ENCODE assay signal across 14 cellular contexts in genomic region chr12:133190176-133190575, GRCh38. TPM values are rescaled to one million over a fixed set of nuclear protein-coding genes. Genes with fewer than 3 reads are reported as not detected.
DNase-seq lines count a peak whose midpoint lies in the region; ATAC-seq and TF ChIP-seq lines count a peak whose summit lies in the region.
"Had no signal": no experiment of that assay in that cellular context is flagged by ENCODE, and none has a peak within 500 bp of the region (broad histone marks: within the 10 kb centered on the region; RNA-seq: fewer than 3 reads in every experiment).

No MANE protein-coding gene starts in this region.

- POLR2A ChIA-PET in PC-3 (lab: Charles Lee; ENCODE audit: unreplicated experiment) = no interaction called here

- no peak overlapping the region for H3K4me2 ChIP-seq in BLaER1 treated with 17β-estradiol and CSF1 and Interleukin-3, amounts not matched to agents 10 nM and 100 nM
- no peak overlapping the region for H3K4me2 ChIP-seq in PC-3 (ENCODE audit: low read length)

- H3K36me3 Mint-ChIP-seq in endodermal cell (ENCODE audit: low read depth) = peaks cover 100% of the 10 kb centered on the region
- peaks cover 100% of the 10 kb centered on the region in 2 donors for H3K36me3 Mint-ChIP-seq in stimulated activated naive B cell treated with anti-CD40 and anti-IgM and Interleukin-4, amounts not matched to agents 10 μg/mL and 1 μg/mL and 100 μg/mL, for 72 hours

- no peak overlapping the region for H2AFZ ChIP-seq in PC-3 (ENCODE audit: low read length)
- H2AFZ ChIP-seq: GM23248 had no signal

- H3K4me3 ChIP-seq in BLaER1 treated with 17β-estradiol and CSF1 and Interleukin-3, amounts not matched to agents 10 nM and 100 nM = peak overlapping the region in 8 of 10 experiments; percentile 16 to 41 (median 31); a peak in 13 of 20 replicates
- H3K4me3 ChIP-seq in PC-3 (ENCODE audit: low read length) (no peak overlapping the region), endodermal cell (ENCODE audit: low read length) (peak overlapping the region; percentile 53), ascending aorta (peak overlapping the region in 1 of 2 donors; percentile 5)
- H3K4me3 ChIP-seq: GM23248 had no signal

- no peak overlapping the region for H3K9ac ChIP-seq in BLaER1 treated with 17β-estradiol and CSF1 and Interleukin-3, amounts not matched to agents 10 nM and 100 nM
- H3K9ac ChIP-seq in PC-3 (ENCODE audit: low read length) = no peak overlapping the region
- no peak overlapping the region for H3K9ac ChIP-seq in endodermal cell (ENCODE audit: extremely low read depth, low read length, poor library complexity, severe bottlenecking)
- H3K9ac ChIP-seq: GM23248 had no signal

- intact Hi-C loops in PC-3 (cut with micrococcal nuclease) = no loop called here
- intact Hi-C loops in ascending aorta (cut with DNase I) = no loop called here

- no peaks in the 10 kb centered on the region for H3K4me1 ChIP-seq in BLaER1 treated with 17β-estradiol and CSF1 and Interleukin-3, amounts not matched to agents 10 nM and 100 nM
- H3K4me1 ChIP-seq in PC-3 (ENCODE audit: insufficient read depth, low read length) (no peaks in the 10 kb centered on the region), endodermal cell (ENCODE audit: control insufficient read depth, insufficient read depth, low read length) (no peaks in the 10 kb centered on the region), ascending aorta (no peaks in the 10 kb centered on the region)
- H3K4me1 ChIP-seq: BE2C had no signal

- H3K4me3 Mint-ChIP-seq in endodermal cell = no peak overlapping the region
- no peak overlapping the region for H3K4me3 Mint-ChIP-seq in stimulated activated naive B cell treated with anti-CD40 and anti-IgM and Interleukin-4, amounts not matched to agents 10 μg/mL and 1 μg/mL and 100 μg/mL, for 72 hours

- no peaks in the 10 kb centered on the region for H3K9me2 ChIP-seq in PC-3 (replicated peaks; ENCODE audit: low read length)

- CTCF ChIA-PET in PC-3 (lab: Charles Lee) = no interaction called here

- BruUV-seq in PC-3 (replicated peaks; lab: Mats Ljungman, UMichigan) = no TSS peak

- no peaks in the 10 kb centered on the region for H3K4me1 Mint-ChIP-seq in endodermal cell
- peaks cover 5 to 7% of the 10 kb centered on the region in 2 donors for H3K4me1 Mint-ChIP-seq in stimulated activated naive B cell treated with anti-CD40 and anti-IgM and Interleukin-4, amounts not matched to agents 10 μg/mL and 1 μg/mL and 100 μg/mL, for 72 hours

- TF ChIP-seq CTCF in PC-3 (conservative IDR thresholded peaks at IDR 0.05; ENCODE audit: low read depth, low read length) (no peak), endodermal cell (conservative IDR thresholded peaks at IDR 0.05) (no peak), ascending aorta (IDR thresholded peaks at IDR 0.05) (no peak)

- ATAC-seq in PC-3 = no peak
- no peak for ATAC-seq in stimulated activated naive B cell treated with anti-CD40 and anti-IgM and Interleukin-4, amounts not matched to agents 10 μg/mL and 1 μg/mL and 100 μg/mL, for 72 hours (replicated peaks)
- ATAC-seq: HCT116, HepG2 had no signal

- peaks cover 100% of the 10 kb centered on the region in 11 experiments for H3K36me3 ChIP-seq in BLaER1 treated with 17β-estradiol and CSF1 and Interleukin-3, amounts not matched to agents 10 nM and 100 nM
- H3K36me3 ChIP-seq in PC-3 (ENCODE audit: low read depth, low read length) = no peaks in the 10 kb centered on the region
- peaks cover 100% of the 10 kb centered on the region for H3K36me3 ChIP-seq in endodermal cell (ENCODE audit: control insufficient read depth, insufficient read depth, low read length)
- H3K36me3 ChIP-seq in ascending aorta = peaks cover 99 to 100% of the 10 kb centered on the region in 2 donors

- no peaks in the 10 kb centered on the region for H3K79me2 ChIP-seq in PC-3 (ENCODE audit: low read length)

- no peak overlapping the region for H3K27ac ChIP-seq in BLaER1 treated with 17β-estradiol and CSF1 and Interleukin-3, amounts not matched to agents 10 nM and 100 nM
- no peak overlapping the region for H3K27ac ChIP-seq in PC-3 (ENCODE audit: low read length)
- H3K27ac ChIP-seq in endodermal cell (ENCODE audit: low read depth, low read length) = no peak overlapping the region
- no peak overlapping the region for H3K27ac ChIP-seq in ascending aorta
- H3K27ac ChIP-seq: GM23248 had no signal

- H4K20me1 ChIP-seq in BLaER1 treated with 17β-estradiol and CSF1 and Interleukin-3, amounts not matched to agents 10 nM and 100 nM = no peaks in the 10 kb centered on the region
- no peaks in the 10 kb centered on the region for H4K20me1 ChIP-seq in PC-3 (ENCODE audit: low read length)

- no peaks in the 10 kb centered on the region for H3K27me3 Mint-ChIP-seq in endodermal cell (ENCODE audit: insufficient read depth)
- no peaks in the 10 kb centered on the region for H3K27me3 Mint-ChIP-seq in stimulated activated naive B cell treated with anti-CD40 and anti-IgM and Interleukin-4, amounts not matched to agents 10 μg/mL and 1 μg/mL and 100 μg/mL, for 72 hours

- H3K9me3 ChIP-seq in BLaER1 treated with 17β-estradiol and CSF1 and Interleukin-3, amounts not matched to agents 10 nM and 100 nM (replicated peaks in 1 of 11) = peaks cover 100% of the 10 kb centered on the region in 11 experiments
- H3K9me3 ChIP-seq in PC-3 (ENCODE audit: low read length) (no peaks in the 10 kb centered on the region), endodermal cell (ENCODE audit: control insufficient read depth, low read length) (peaks cover 100% of the 10 kb centered on the region), ascending aorta (peaks cover 94 to 100% of the 10 kb centered on the region in 2 donors)

- H3F3A ChIP-seq in PC-3 (ENCODE audit: low read length, unreplicated experiment) = no peaks in the 10 kb centered on the region

- DNase-seq in PC-3 = peak; percentile 2
- DNase-seq in endodermal cell = no peak
- DNase-seq in stimulated activated naive B cell treated with anti-CD40 and anti-IgM and Interleukin-4, amounts not matched to agents 10 μg/mL and 1 μg/mL and 100 μg/mL, for 72 hours = no peak
- no peak for DNase-seq in NCI-H1417 (lab: John Stamatoyannopoulos, UW)
- no peak for DNase-seq in ascending aorta (ENCODE audit: low spot score in 2 of 2)
- no peak for DNase-seq in NAMALWA (ENCODE audit: low spot score)
- DNase-seq: BE2C, GM23248 had no signal

- no peaks in the 10 kb centered on the region for H3K27me3 ChIP-seq in BLaER1 treated with 17β-estradiol and CSF1 and Interleukin-3, amounts not matched to agents 10 nM and 100 nM
- H3K27me3 ChIP-seq in PC-3 (ENCODE audit: low read length) (no peaks in the 10 kb centered on the region), endodermal cell (ENCODE audit: control insufficient read depth, insufficient read depth, low read length, poor library complexity, severe bottlenecking) (no peaks in the 10 kb centered on the region), ascending aorta (no peaks in the 10 kb centered on the region)
- H3K27me3 ChIP-seq: BE2C had no signal

- 100% methylated on average over 2 of the region's 2 CpGs; no CpG with 5 or more reads in 1 of the 2 experiments for WGBS in endodermal cell (ENCODE audit: insufficient coverage in 1 of 2, insufficient read length in 1 of 2), 2 experiments

- no peak overlapping the region for H3K27ac Mint-ChIP-seq in endodermal cell
- H3K27ac Mint-ChIP-seq in stimulated activated naive B cell treated with anti-CD40 and anti-IgM and Interleukin-4, amounts not matched to agents 10 μg/mL and 1 μg/mL and 100 μg/mL, for 72 hours = peak overlapping the region; percentile 59

- peaks cover 96% of the 10 kb centered on the region for H3K9me3 Mint-ChIP-seq in endodermal cell
- H3K9me3 Mint-ChIP-seq in stimulated activated naive B cell treated with anti-CD40 and anti-IgM and Interleukin-4, amounts not matched to agents 10 μg/mL and 1 μg/mL and 100 μg/mL, for 72 hours = peaks cover 38 to 42% of the 10 kb centered on the region in 2 donors

RNA-seq across cellular contexts. Expression of gene ZNF268, which starts 8.9 kb away (rescaled TPM):
- total RNA-seq in PC-3 (2014; rRNA removed) = 0.40 and 1.1 TPM in 2 replicates
- 10 to 100 TPM; 26.4 to 39.5 TPM for total RNA-seq in endodermal cell
- polyA plus RNA-seq in endodermal cell (2013, experiment 1 of 2) = 22.4 TPM
- 21.2 TPM for polyA plus RNA-seq in endodermal cell (2013, experiment 2 of 2)
- total RNA-seq in ascending aorta = 38.5 TPM

RNA-seq across cellular contexts. Expression of gene ANHX, which starts 45.5 kb away (rescaled TPM):
- not detected in 2 replicates for total RNA-seq in PC-3 (2014; rRNA removed)
- not detected for total RNA-seq in endodermal cell
- polyA plus RNA-seq in endodermal cell (2013, experiment 1 of 2) = not detected
- not detected for polyA plus RNA-seq in endodermal cell (2013, experiment 2 of 2)
- not detected for total RNA-seq in ascending aorta
- total RNA-seq: Daoy, GM23248, HepG2, HT1080 had no signal
- polyA plus RNA-seq: AG04450, GM23248, HepG2 had no signal

RNA-seq across cellular contexts. Expression of gene ZNF10, which starts 59.7 kb away (rescaled TPM):
- 1.9 and 2.0 TPM in 2 replicates for total RNA-seq in PC-3 (2014; rRNA removed)
- total RNA-seq in endodermal cell = 10 to 100 TPM; 12.0 to 16.4 TPM
- 10.5 TPM for polyA plus RNA-seq in endodermal cell (2013, experiment 1 of 2)
- polyA plus RNA-seq in endodermal cell (2013, experiment 2 of 2) = 8.7 TPM
- total RNA-seq in ascending aorta = 3.8 TPM

Comparison
In these comparisons a context has a peak if more than half of its experiments do, and no peak if none do; other contexts are left out.
1. RNA of gene ZNF268, which starts 8.9 kb away (total RNA-seq): 26.4 to 39.5 TPM in endodermal cell and 38.5 TPM in ascending aorta (single experiment); 0.40 to 1.1 TPM in PC-3; every median in the first group is over 10 times any median in the second.